ENCODE assay signal across 19 cellular contexts in the genomic region with DNA sequence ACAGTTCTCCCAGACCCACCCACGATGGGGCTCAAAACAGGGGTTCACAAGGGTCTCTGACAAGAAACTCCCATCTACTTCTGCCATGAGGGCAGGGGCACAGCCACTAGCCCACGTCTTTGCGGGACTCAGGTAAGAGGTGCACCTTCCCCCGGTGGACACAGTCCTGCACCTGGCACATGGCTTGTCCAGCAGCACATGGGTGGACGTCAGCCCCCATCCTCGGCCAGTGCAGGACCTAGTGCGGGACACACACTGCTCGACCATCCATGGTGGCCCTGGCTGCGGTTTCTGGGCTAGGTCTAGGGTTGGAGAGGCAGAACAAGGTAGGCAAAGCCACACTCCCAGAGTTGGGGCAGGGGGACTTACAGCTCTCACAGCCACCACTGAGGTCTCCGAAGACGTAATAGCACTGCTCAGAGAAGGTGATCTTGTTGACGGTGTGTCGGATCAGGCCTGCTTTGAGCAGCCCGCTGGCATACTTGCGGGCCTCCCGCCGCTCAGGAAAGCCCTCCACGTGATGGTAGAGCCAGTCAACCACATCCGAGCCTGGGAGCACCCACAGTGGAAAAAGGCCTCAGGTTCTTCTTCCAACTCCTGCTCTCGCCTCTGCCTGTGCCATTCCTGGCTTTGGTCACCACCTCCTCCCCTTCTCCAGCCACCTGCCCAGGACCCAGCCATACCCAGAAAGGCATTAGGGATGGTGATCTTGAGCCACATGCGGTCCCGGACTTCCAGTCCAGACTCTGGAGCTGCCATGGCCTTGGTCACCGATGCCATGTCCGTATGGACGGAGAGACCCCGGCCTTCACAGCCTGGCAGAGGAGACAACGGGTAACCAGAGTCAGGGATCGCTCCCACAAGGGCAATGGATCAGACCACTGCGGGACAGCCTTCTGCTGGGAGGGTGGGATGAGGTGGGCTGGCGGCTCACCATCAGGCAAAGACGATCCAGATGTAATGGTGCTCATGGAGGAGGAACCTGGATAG. TPM values are rescaled to one million over a fixed set of nuclear protein-coding genes. Genes with fewer than 3 reads are reported as not detected.
DNase-seq lines count a peak whose midpoint lies in the region; ATAC-seq, FAIRE-seq and TF ChIP-seq lines count a peak whose summit lies in the region.
"Had no signal": no experiment of that assay in that cellular context is flagged by ENCODE, and none has a peak within 500 bp of the region (broad histone marks: within the 10 kb centered on the region; RNA-seq: fewer than 3 reads in every experiment).

No MANE protein-coding gene starts in this region.

- H3K27ac Mint-ChIP-seq in activated CD8-positive, alpha-beta T cell treated with anti-CD3 and anti-CD28 coated beads, Interleukin-2, amount 10 ng/mL, durations not matched to agents 7 days and 5 days, result no peak overlapping the region

- H3K27me3 ChIP-seq in left ventricle myocardium inferior (ENCODE audit: low read depth), result no peaks in the 10 kb centered on the region
- no peaks in the 10 kb centered on the region for H3K27me3 ChIP-seq in bronchial epithelial cell (ENCODE audit: control insufficient read depth, insufficient read depth, low read length)

- H3K27me3 Mint-ChIP-seq in activated CD8-positive, alpha-beta T cell treated with anti-CD3 and anti-CD28 coated beads, Interleukin-2, amount 10 ng/mL, durations not matched to agents 7 days and 5 days (ENCODE audit: low read depth), result no peaks in the 10 kb centered on the region

- H3K4me1 Mint-ChIP-seq in activated CD8-positive, alpha-beta T cell treated with anti-CD3 and anti-CD28 coated beads, Interleukin-2, amount 10 ng/mL, durations not matched to agents 7 days and 5 days (ENCODE audit: low read depth), result peaks cover 4% of the 10 kb centered on the region

- peak; percentile 21 for DNase-seq in left cardiac atrium
- no peak for DNase-seq in left ventricle myocardium inferior
- no peak for DNase-seq in bronchial epithelial cell (ENCODE audit: low read depth)
- peak; percentile 75 for DNase-seq in kidney
- DNase-seq in activated CD8-positive, alpha-beta T cell treated with anti-CD3 and anti-CD28 coated beads, Interleukin-2, amount 10 ng/mL, durations not matched to agents 7 days and 5 days, result no peak
- DNase-seq in kidney glomerular epithelial cell (lab: John Stamatoyannopoulos, UW), result no peak
- DNase-seq: C1 segment of cervical spinal cord, DMS 273 treated with DMSO at 0.1 percent for 48 hours, GOT3, HFFc6, NCI-H1048, NCI-H146, NCI-H2081, NCI-H510A treated with DMSO at 0.1 percent for 48 hours, NCI-H82 had no signal

- H3K4me3 Mint-ChIP-seq in activated CD8-positive, alpha-beta T cell treated with anti-CD3 and anti-CD28 coated beads, Interleukin-2, amount 10 ng/mL, durations not matched to agents 7 days and 5 days, result no peak overlapping the region
- H3K4me3 Mint-ChIP-seq: HFFc6 had no signal

- peaks cover 46% of the 10 kb centered on the region for H3K4me1 ChIP-seq in left ventricle myocardium inferior
- peaks cover 2 to 16% of the 10 kb centered on the region in 2 donors for H3K4me1 ChIP-seq in kidney (ENCODE audit: control insufficient read depth in 1 of 2, insufficient read depth in 1 of 2, low read depth in 1 of 2, low read length in 2 of 2)

- intact Hi-C loops in left cardiac atrium (cut with DNase I) (no loop called here), left ventricle myocardium inferior (cut with micrococcal nuclease) (no loop called here), kidney (cut with DNase I) (no loop called here)

- H3K4me3 ChIP-seq in left ventricle myocardium inferior, result no peak overlapping the region
- H3K4me3 ChIP-seq in bronchial epithelial cell (ENCODE audit: low read depth, low read length), result no peak overlapping the region
- no peak overlapping the region for H3K4me3 ChIP-seq in kidney (ENCODE audit: low read length in 2 of 2)

- ATAC-seq in left cardiac atrium (no peak), GM19328 (IDR thresholded peaks at IDR 0.05; ENCODE audit: unreplicated experiment) (no peak), HG03039 (IDR thresholded peaks at IDR 0.05; ENCODE audit: unreplicated experiment) (no peak)
- no peak for ATAC-seq in activated CD8-positive, alpha-beta T cell treated with anti-CD3 and anti-CD28 coated beads, Interleukin-2, amount 10 ng/mL, durations not matched to agents 7 days and 5 days

- FAIRE-seq in bronchial epithelial cell (lab: Jason Lieb, UNC), result peak; percentile 7
- FAIRE-seq in kidney (lab: Jason Lieb, UNC), result no peak
- FAIRE-seq: GM12892 had no signal

- CTCF ChIA-PET in activated CD8-positive, alpha-beta T cell treated with anti-CD3 and anti-CD28 coated beads, Interleukin-2, amount 10 ng/mL, durations not matched to agents 7 days and 5 days (lab: Charles Lee), result no interaction called here

- H3K27ac ChIP-seq in left ventricle myocardium inferior (replicated peaks) (no peak overlapping the region), kidney (ENCODE audit: low read depth in 2 of 2, low read length in 2 of 2) (peak overlapping the region; percentile 18 to 34)
- H3K27ac ChIP-seq: KMS-11 had no signal

- H3K36me3 Mint-ChIP-seq in activated CD8-positive, alpha-beta T cell treated with anti-CD3 and anti-CD28 coated beads, Interleukin-2, amount 10 ng/mL, durations not matched to agents 7 days and 5 days (ENCODE audit: low read depth), result peaks cover 44% of the 10 kb centered on the region

- no peak overlapping the region for H3K9ac ChIP-seq in kidney (ENCODE audit: low read length in 2 of 2)
- H3K9ac ChIP-seq: KMS-11 had no signal

- POLR2A ChIA-PET in activated CD8-positive, alpha-beta T cell treated with anti-CD3 and anti-CD28 coated beads, Interleukin-2, amount 10 ng/mL, durations not matched to agents 7 days and 5 days (lab: Charles Lee), result no interaction called here

- TF ChIP-seq CTCF in left ventricle myocardium inferior (IDR thresholded peaks at IDR 0.05; ENCODE audit: borderline replicate concordance) (no peak), bronchial epithelial cell (IDR thresholded peaks at IDR 0.05; ENCODE audit: insufficient read depth, low read length, severe bottlenecking) (no peak), kidney (IDR thresholded peaks at IDR 0.05; ENCODE audit: borderline replicate concordance, extremely low read depth, insufficient read depth) (no peak)

- H3K9me3 ChIP-seq in left ventricle myocardium inferior (replicated peaks), result no peaks in the 10 kb centered on the region
- no peaks in the 10 kb centered on the region for H3K9me3 ChIP-seq in kidney (ENCODE audit: control insufficient read depth in 1 of 2, low read length in 2 of 2)

- H3K9me3 Mint-ChIP-seq in activated CD8-positive, alpha-beta T cell treated with anti-CD3 and anti-CD28 coated beads, Interleukin-2, amount 10 ng/mL, durations not matched to agents 7 days and 5 days (ENCODE audit: insufficient read depth), result no peaks in the 10 kb centered on the region
- H3K9me3 Mint-ChIP-seq: HFFc6 had no signal

- H3K36me3 ChIP-seq in left ventricle myocardium inferior (peaks cover 85% of the 10 kb centered on the region), bronchial epithelial cell (ENCODE audit: control insufficient read depth, insufficient read depth, low read length) (peaks cover 47% of the 10 kb centered on the region), kidney (ENCODE audit: control insufficient read depth in 1 of 2, insufficient read depth in 2 of 2, low read length in 2 of 2) (peaks cover 40 to 68% of the 10 kb centered on the region in 2 donors)

RNA-seq across cellular contexts. Expression of gene ACADVL, which starts 7.3 kb away (rescaled TPM):
- total RNA-seq in left cardiac atrium, result 1,000 to 10,000 TPM in 1 of 2 donors, 100 to 1,000 TPM in 1; 891 to 1,101 TPM
- total RNA-seq in left ventricle myocardium inferior, result 1,845 TPM
- total RNA-seq in bronchial epithelial cell, result 216 and 277 TPM in 2 replicates
- 689 TPM for total RNA-seq in kidney
- 1,202 TPM for polyA plus RNA-seq in kidney (ENCODE audit: insufficient read depth, low read depth, low replicate concordance)
- total RNA-seq in activated CD8-positive, alpha-beta T cell treated with anti-CD3 and anti-CD28 coated beads, Interleukin-2, amount 10 ng/mL, durations not matched to agents 7 days and 5 days, result 100 to 1,000 TPM; 348 to 371 TPM

RNA-seq across cellular contexts. Expression of gene DVL2, which starts 7.3 kb away (rescaled TPM):
- total RNA-seq in left cardiac atrium, result 10 to 100 TPM; 22.5 to 23.8 TPM
- total RNA-seq in left ventricle myocardium inferior, result 19.8 TPM
- total RNA-seq in bronchial epithelial cell, result 52.1 and 55.3 TPM in 2 replicates
- total RNA-seq in kidney, result 35.8 TPM
- 18.0 TPM for polyA plus RNA-seq in kidney (ENCODE audit: insufficient read depth, low read depth, low replicate concordance)
- total RNA-seq in activated CD8-positive, alpha-beta T cell treated with anti-CD3 and anti-CD28 coated beads, Interleukin-2, amount 10 ng/mL, durations not matched to agents 7 days and 5 days, result 10 to 100 TPM; 52.4 to 56.6 TPM

RNA-seq across cellular contexts. Expression of gene DLG4, which starts 7.4 kb away (rescaled TPM):
- total RNA-seq in left cardiac atrium, result 10 to 100 TPM; 21.3 to 22.9 TPM
- total RNA-seq in left ventricle myocardium inferior, result 14.0 TPM
- total RNA-seq in bronchial epithelial cell, result 1.8 and 1.9 TPM in 2 replicates
- 18.9 TPM for total RNA-seq in kidney
- polyA plus RNA-seq in kidney (ENCODE audit: insufficient read depth, low read depth, low replicate concordance), result 6.6 TPM
- 10 to 100 TPM; 10.1 to 11.7 TPM for total RNA-seq in activated CD8-positive, alpha-beta T cell treated with anti-CD3 and anti-CD28 coated beads, Interleukin-2, amount 10 ng/mL, durations not matched to agents 7 days and 5 days

RNA-seq across cellular contexts. Expression of gene PHF23, which starts 12.2 kb away (rescaled TPM):
- total RNA-seq in left cardiac atrium (10 to 100 TPM; 18.5 to 27.5 TPM), left ventricle myocardium inferior (22.0 TPM), bronchial epithelial cell (27.4 and 34.9 TPM in 2 replicates), kidney (28.1 TPM)
- polyA plus RNA-seq in kidney (ENCODE audit: insufficient read depth, low read depth, low replicate concordance), result 48.5 TPM
- total RNA-seq in activated CD8-positive, alpha-beta T cell treated with anti-CD3 and anti-CD28 coated beads, Interleukin-2, amount 10 ng/mL, durations not matched to agents 7 days and 5 days, result 10 to 100 TPM; 53.6 to 57.9 TPM

RNA-seq across cellular contexts. Expression of gene GABARAP, which starts 15.2 kb away (rescaled TPM):
- 100 to 1,000 TPM; 459 to 475 TPM for total RNA-seq in left cardiac atrium
- total RNA-seq in left ventricle myocardium inferior, result 394 TPM
- total RNA-seq in bronchial epithelial cell, result 50.8 and 64.3 TPM in 2 replicates
- total RNA-seq in kidney, result 477 TPM
- polyA plus RNA-seq in kidney (ENCODE audit: insufficient read depth, low read depth, low replicate concordance), result 1,483 TPM
- 100 to 1,000 TPM; 203 to 227 TPM for total RNA-seq in activated CD8-positive, alpha-beta T cell treated with anti-CD3 and anti-CD28 coated beads, Interleukin-2, amount 10 ng/mL, durations not matched to agents 7 days and 5 days

Comparison
In these comparisons a context has a peak if more than half of its experiments do, and no peak if none do; other contexts are left out.
1. DNase-seq: peak in left cardiac atrium (single experiment) and kidney (single experiment); none in left ventricle myocardium inferior (single experiment), bronchial epithelial cell (single experiment), activated CD8-positive, alpha-beta T cell treated with anti-CD3 and anti-CD28 coated beads, Interleukin-2, amount 10 ng/mL, durations not matched to agents 7 days and 5 days (single experiment) and kidney glomerular epithelial cell (single experiment).